Comparison of ENCODE assay signal across 19 cellular contexts in genomic region chr14:89586258-89587127, GRCh38.
DNase-seq lines count a peak whose midpoint lies in the region; ATAC-seq and TF ChIP-seq lines count a peak whose summit lies in the region.
"Had no signal": no experiment of that assay in that cellular context is flagged by ENCODE, and none has a peak within 500 bp of the region (broad histone marks: within the 10 kb centered on the region; RNA-seq: fewer than 3 reads in every experiment).

No MANE protein-coding gene starts in this region.

- H3K9me3 ChIP-seq in DND-41 (ENCODE audit: insufficient read depth, low read length, severe bottlenecking), result peaks cover 2% of the 10 kb centered on the region

- no peaks in the 10 kb centered on the region for H3K27me3 Mint-ChIP-seq in activated CD4-positive, alpha-beta T cell treated with anti-CD3 and anti-CD28 coated beads, Interleukin-2, amount 10 ng/mL, durations not matched to agents 7 days and 5 days
- H3K27me3 Mint-ChIP-seq in natural killer cell (ENCODE audit: low read depth in 2 of 2), result no peaks in the 10 kb centered on the region
- H3K27me3 Mint-ChIP-seq: stimulated activated memory B cell treated with anti-CD40 and anti-IgM and Interleukin-4, amounts not matched to agents 10 μg/mL and 1 μg/mL and 100 μg/mL, for 72 hours had no signal

- H3K36me3 ChIP-seq in DND-41 (ENCODE audit: insufficient read depth, low read length), result peaks cover 1% of the 10 kb centered on the region

- H3K4me1 Mint-ChIP-seq in activated CD4-positive, alpha-beta T cell treated with anti-CD3 and anti-CD28 coated beads, Interleukin-2, amount 10 ng/mL, durations not matched to agents 7 days and 5 days, result peaks cover 54% of the 10 kb centered on the region
- peaks cover 76 to 84% of the 10 kb centered on the region in 2 donors for H3K4me1 Mint-ChIP-seq in natural killer cell

- H3K4me3 Mint-ChIP-seq in activated CD4-positive, alpha-beta T cell treated with anti-CD3 and anti-CD28 coated beads, Interleukin-2, amount 10 ng/mL, durations not matched to agents 7 days and 5 days, result peak overlapping the region; percentile 6
- H3K4me3 Mint-ChIP-seq in natural killer cell, result peak overlapping the region; percentile 29
- H3K4me3 Mint-ChIP-seq: endodermal cell; stimulated activated memory B cell treated with anti-CD40 and anti-IgM and Interleukin-4, amounts not matched to agents 10 μg/mL and 1 μg/mL and 100 μg/mL, for 72 hours had no signal

- no peaks in the 10 kb centered on the region for H3K4me1 ChIP-seq in DND-41 (ENCODE audit: insufficient read depth, low read length)
- H3K4me1 ChIP-seq: A549 had no signal

- intact Hi-C loops in natural killer cell (cut with micrococcal nuclease), result loop anchor here (2.0 kb wide), 1 partner anchor 40 kb away; no protein-coding TSS in a partner anchor

- ATAC-seq in DND-41 (ENCODE audit: insufficient read depth, low read depth), result peak; percentile 37; the same call in 1 of the 3 replicates
- peak; percentile 82 to 87 for ATAC-seq in activated naive CD4-positive, alpha-beta T cell treated with anti-CD3 and anti-CD28 coated beads, Interleukin-2, amount 50 U/mL, for 72 hours
- peak; percentile 64 to 91 (median 69) for ATAC-seq in natural killer cell
- ATAC-seq in GM21529 (IDR thresholded peaks at IDR 0.05; ENCODE audit: unreplicated experiment), result no peak
- ATAC-seq: A549; stimulated activated memory B cell treated with anti-CD40 and anti-IgM and Interleukin-4, amounts not matched to agents 10 μg/mL and 1 μg/mL and 100 μg/mL, for 72 hours had no signal

- CTCF ChIA-PET in activated CD4-positive, alpha-beta T cell treated with anti-CD3 and anti-CD28 coated beads, Interleukin-2, amount 10 ng/mL, durations not matched to agents 7 days and 5 days (lab: Charles Lee), result no interaction called here

- POLR2A ChIA-PET in activated CD4-positive, alpha-beta T cell treated with anti-CD3 and anti-CD28 coated beads, Interleukin-2, amount 10 ng/mL, durations not matched to agents 7 days and 5 days (lab: Charles Lee), result no interaction called here

- peaks cover 15% of the 10 kb centered on the region for H3K9me3 Mint-ChIP-seq in activated CD4-positive, alpha-beta T cell treated with anti-CD3 and anti-CD28 coated beads, Interleukin-2, amount 10 ng/mL, durations not matched to agents 7 days and 5 days
- peaks cover 0 to 20% of the 10 kb centered on the region in 2 donors for H3K9me3 Mint-ChIP-seq in activated naive CD4-positive, alpha-beta T cell treated with anti-CD3 and anti-CD28 coated beads, Interleukin-2, amount 50 U/mL, for 72 hours
- peaks cover 0 to 3% of the 10 kb centered on the region in 2 donors for H3K9me3 Mint-ChIP-seq in natural killer cell

- peak; percentile 58 for DNase-seq in activated CD4-positive, alpha-beta T cell treated with anti-CD3 and anti-CD28 coated beads, Interleukin-2, amount 10 ng/mL, durations not matched to agents 7 days and 5 days
- no peak for DNase-seq in activated CD4-positive, alpha-beta T cell treated with anti-CD3 and anti-CD28 coated beads for 4 hours
- DNase-seq in DND-41 (no peak), natural killer cell (no peak), mesenteric fat pad (ENCODE audit: low spot score) (no peak), NCI-H1417 (lab: John Stamatoyannopoulos, UW) (no peak)
- no peak for DNase-seq in activated naive CD4-positive, alpha-beta T cell treated with anti-CD3 and anti-CD28 coated beads, Interleukin-2, amount 50 U/mL, for 72 hours (ENCODE audit: low spot score in 2 of 2)
- DNase-seq: caudate nucleus, DMS79 treated with DMSO at 0.1 percent for 48 hours, endodermal cell, NCI-H1930, NCI-H446 treated with DMSO at 0.1 percent for 48 hours, SIG-M5, spleen, T-helper 9 cell had no signal

- H3K27ac Mint-ChIP-seq in activated CD4-positive, alpha-beta T cell treated with anti-CD3 and anti-CD28 coated beads, Interleukin-2, amount 10 ng/mL, durations not matched to agents 7 days and 5 days, result peak overlapping the region; percentile 26
- H3K27ac Mint-ChIP-seq in activated naive CD4-positive, alpha-beta T cell treated with anti-CD3 and anti-CD28 coated beads, Interleukin-2, amount 50 U/mL, for 72 hours, result peak overlapping the region in 1 of 2 donors; percentile 76
- H3K27ac Mint-ChIP-seq in natural killer cell, result peak overlapping the region; percentile 57 to 60
- H3K27ac Mint-ChIP-seq: endodermal cell; stimulated activated memory B cell treated with anti-CD40 and anti-IgM and Interleukin-4, amounts not matched to agents 10 μg/mL and 1 μg/mL and 100 μg/mL, for 72 hours had no signal

- no peaks in the 10 kb centered on the region for H4K20me1 ChIP-seq in DND-41 (ENCODE audit: insufficient read depth, low read length)

- H3K4me3 ChIP-seq in DND-41 (ENCODE audit: low read depth in 1 of 2, low read length in 2 of 2), result no peak overlapping the region
- H3K4me3 ChIP-seq: A549, spleen had no signal

- H3K27me3 ChIP-seq in DND-41 (ENCODE audit: insufficient read depth, low read length, poor library complexity), result no peaks in the 10 kb centered on the region
- H3K27me3 ChIP-seq: spleen had no signal

- no peak overlapping the region for H3K4me2 ChIP-seq in DND-41 (ENCODE audit: insufficient read depth, low read length)
- H3K4me2 ChIP-seq: A549 had no signal

- H3K27ac ChIP-seq in DND-41 (ENCODE audit: low read length), result no peak overlapping the region
- H3K27ac ChIP-seq: A549, C4-2B, spleen had no signal

- peaks cover 76% of the 10 kb centered on the region for H3K36me3 Mint-ChIP-seq in activated CD4-positive, alpha-beta T cell treated with anti-CD3 and anti-CD28 coated beads, Interleukin-2, amount 10 ng/mL, durations not matched to agents 7 days and 5 days (ENCODE audit: low read depth)
- peaks cover 28 to 74% of the 10 kb centered on the region in 2 donors for H3K36me3 Mint-ChIP-seq in activated naive CD4-positive, alpha-beta T cell treated with anti-CD3 and anti-CD28 coated beads, Interleukin-2, amount 50 U/mL, for 72 hours
- H3K36me3 Mint-ChIP-seq in natural killer cell, result peaks cover under 1% of the 10 kb centered on the region

- no peak overlapping the region for H3K9ac ChIP-seq in DND-41 (ENCODE audit: low read depth, low read length)

- TF ChIP-seq CTCF in DND-41 (IDR thresholded peaks at IDR 0.05; ENCODE audit: borderline replicate concordance, extremely low read depth, low read length, poor library complexity, severe bottlenecking), result no peak
- no peak for TF ChIP-seq CTCF in natural killer cell (IDR thresholded peaks at IDR 0.05)

- H3K79me2 ChIP-seq in DND-41 (ENCODE audit: insufficient read depth, low read length), result peaks cover 47% of the 10 kb centered on the region

- no peak overlapping the region for H2AFZ ChIP-seq in DND-41 (ENCODE audit: low read depth, low read length)
